Comparison of ENCODE assay signal across 18 cellular contexts in the genomic region with DNA sequence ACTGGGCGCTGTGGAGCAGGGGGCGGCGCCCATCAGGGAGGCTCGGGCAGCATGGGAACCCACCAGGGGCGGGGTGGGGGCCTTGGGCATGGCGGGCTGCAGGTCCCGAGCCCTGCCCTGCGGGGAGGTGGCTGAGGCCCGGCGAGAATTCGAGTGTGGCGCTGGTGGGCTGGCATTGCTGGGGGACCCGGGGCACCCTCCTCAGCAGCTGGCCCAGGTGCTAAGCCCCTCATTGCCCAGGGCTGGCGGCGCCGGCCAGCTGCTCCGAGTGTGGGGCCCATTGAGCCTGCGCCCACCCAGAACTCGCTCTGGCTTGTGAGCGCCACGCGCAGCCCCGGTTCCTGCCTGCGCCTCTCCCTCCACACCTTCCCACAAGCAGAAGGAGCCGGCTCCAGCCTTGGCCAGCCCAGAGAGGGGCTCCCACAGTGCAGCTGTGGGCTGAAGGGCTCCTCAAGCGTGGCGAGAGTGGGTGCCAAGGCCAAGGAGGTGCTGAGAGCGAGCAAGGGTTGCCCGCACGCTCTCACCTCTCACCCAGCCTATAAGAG. TPM values are rescaled to one million over a fixed set of nuclear protein-coding genes. Genes with fewer than 3 reads are reported as not detected.
DNase-seq lines count a peak whose midpoint lies in the region; ATAC-seq, FAIRE-seq and TF ChIP-seq lines count a peak whose summit lies in the region.
"Had no signal": no experiment of that assay in that cellular context is flagged by ENCODE, and none has a peak within 500 bp of the region (broad histone marks: within the 10 kb centered on the region; RNA-seq: fewer than 3 reads in every experiment).

No MANE protein-coding gene starts in this region.

- no TSS peak for BruUV-seq in HepG2 (replicated peaks; lab: Mats Ljungman, UMichigan)

- peaks cover 8 to 45% of the 10 kb centered on the region in 2 experiments for H3K36me3 ChIP-seq in HepG2 (replicated peaks in 1 of 2; ENCODE audit: control insufficient read depth in 1 of 2, insufficient read depth in 2 of 2, low read length in 2 of 2)
- peaks cover 0 to 10% (median 4%) of the 10 kb centered on the region in 4 donors for H3K36me3 ChIP-seq in right lobe of liver
- peaks cover 0 to 43% of the 10 kb centered on the region in 2 donors for H3K36me3 ChIP-seq in adrenal gland (replicated peaks in 1 of 2)
- H3K36me3 ChIP-seq in neuronal stem cell (replicated peaks in 1 of 2; ENCODE audit: control insufficient read depth in 2 of 2, insufficient read depth in 2 of 2, low read length in 2 of 2) = peaks cover 25 to 59% of the 10 kb centered on the region in 2 donors
- peaks cover 65% of the 10 kb centered on the region for H3K36me3 ChIP-seq in endodermal cell (ENCODE audit: control insufficient read depth, insufficient read depth, low read length)

- intact Hi-C loops in HepG2 (cut with micrococcal nuclease; ENCODE audit: unreplicated experiment) = no loop called here
- intact Hi-C loops in right lobe of liver (cut with DNase I) = loop anchor here in 1 of 2 donors (10.0 kb wide), 1 partner anchor 140 kb away; no protein-coding TSS in a partner anchor
- intact Hi-C loops in adrenal gland (cut with DNase I) = loop anchor here in 1 of 2 donors (5.0 kb wide), 1 partner anchor 103 kb away; no protein-coding TSS in a partner anchor
- intact Hi-C loops in Right ventricle myocardium inferior (cut with DNase I) = no loop called here

- peaks cover 30% of the 10 kb centered on the region for H3K9me3 Mint-ChIP-seq in endodermal cell
- H3K9me3 Mint-ChIP-seq: CD4-positive, CD25-positive, alpha-beta regulatory T cell had no signal

- peak overlapping the region; percentile 31 for H3K14ac ChIP-seq in neuronal stem cell (ENCODE audit: low read length)

- H3K4ac ChIP-seq in neuronal stem cell (ENCODE audit: low read length) = peak overlapping the region; percentile 28

- H3K9ac ChIP-seq in HepG2 (ENCODE audit: insufficient read depth, low read depth, low read length) (no peak overlapping the region), neuronal stem cell (ENCODE audit: low read depth, low read length, poor library complexity) (no peak overlapping the region), endodermal cell (ENCODE audit: extremely low read depth, low read length, poor library complexity, severe bottlenecking) (no peak overlapping the region)
- H3K9ac ChIP-seq: BLaER1 treated with 17β-estradiol and CSF1 and Interleukin-3, amounts not matched to agents 10 nM and 100 nM; GM23248 had no signal

- H2AFZ ChIP-seq in HepG2 (ENCODE audit: low read length) (no peak overlapping the region), neuronal stem cell (ENCODE audit: low read length) (no peak overlapping the region)
- H2AFZ ChIP-seq: GM23248 had no signal

- peaks cover 17% of the 10 kb centered on the region for H3K4me1 Mint-ChIP-seq in endodermal cell

- no peak overlapping the region for H3K18ac ChIP-seq in neuronal stem cell (ENCODE audit: low read length)

- TF ChIP-seq EP300 in HepG2 (IDR thresholded peaks at IDR 0.05; ENCODE audit: low read depth in 2 of 2, low read length in 2 of 2) (no peak), HepG2 (CRISPR knock-in tag; IDR thresholded peaks at IDR 0.05; ENCODE audit: borderline replicate concordance) (no peak)

- no peak overlapping the region for H2BK15ac ChIP-seq in neuronal stem cell (ENCODE audit: low read length)

- no peak for TF ChIP-seq RAD21 in HepG2 (CRISPR knock-in tag; IDR thresholded peaks at IDR 0.05)

- no peak for TF ChIP-seq CTCF in HepG2 (CRISPR knock-in tag; IDR thresholded peaks at IDR 0.05)
- no peak for TF ChIP-seq CTCF in right lobe of liver (IDR thresholded peaks at IDR 0.05)
- TF ChIP-seq CTCF in adrenal gland (IDR thresholded peaks at IDR 0.05) = no peak
- no peak for TF ChIP-seq CTCF in endodermal cell (conservative IDR thresholded peaks at IDR 0.05)

- no peak for TF ChIP-seq POLR2A in HepG2 (IDR thresholded peaks at IDR 0.05; ENCODE audit: insufficient read depth in 1 of 2, low read depth in 2 of 2, low read length in 2 of 2)
- TF ChIP-seq POLR2A in right lobe of liver (IDR thresholded peaks at IDR 0.05) = no peak
- TF ChIP-seq POLR2A in adrenal gland (IDR thresholded peaks at IDR 0.05) = no peak

- H3K27ac Mint-ChIP-seq in endodermal cell = no peak overlapping the region
- H3K27ac Mint-ChIP-seq: CD4-positive, CD25-positive, alpha-beta regulatory T cell had no signal

- no peak overlapping the region for H3K23ac ChIP-seq in neuronal stem cell (ENCODE audit: low read depth, low read length, poor library complexity)

- no peaks in the 10 kb centered on the region for H3K27me3 ChIP-seq in HepG2 (ENCODE audit: control insufficient read depth in 1 of 2, insufficient read depth in 2 of 2, low read length in 2 of 2)
- no peaks in the 10 kb centered on the region for H3K27me3 ChIP-seq in right lobe of liver
- H3K27me3 ChIP-seq in adrenal gland = no peaks in the 10 kb centered on the region
- no peaks in the 10 kb centered on the region for H3K27me3 ChIP-seq in neuronal stem cell (ENCODE audit: control insufficient read depth in 3 of 3, insufficient read depth in 3 of 3, low read depth in 1 of 3, low read length in 3 of 3)
- no peaks in the 10 kb centered on the region for H3K27me3 ChIP-seq in endodermal cell (ENCODE audit: control insufficient read depth, insufficient read depth, low read length, poor library complexity, severe bottlenecking)
- H3K27me3 ChIP-seq: BLaER1 treated with 17β-estradiol and CSF1 and Interleukin-3, amounts not matched to agents 10 nM and 100 nM had no signal

- H3K27ac ChIP-seq in HepG2 (ENCODE audit: extremely low read length, insufficient read depth, low read length) = no peak overlapping the region
- peak overlapping the region in 1 of 3 donors; percentile 2 for H3K27ac ChIP-seq in right lobe of liver
- peak overlapping the region in 3 of 5 donors; percentile 13 to 43 (median 42) for H3K27ac ChIP-seq in adrenal gland
- H3K27ac ChIP-seq in neuronal stem cell (replicated peaks; ENCODE audit: low read length) = no peak overlapping the region
- H3K27ac ChIP-seq in endodermal cell (ENCODE audit: low read depth, low read length) = no peak overlapping the region
- H3K27ac ChIP-seq: BLaER1 treated with 17β-estradiol and CSF1 and Interleukin-3, amounts not matched to agents 10 nM and 100 nM; GM23248 had no signal

- CTCF ChIA-PET in HepG2 (lab: Yijun Ruan, JAX; ENCODE audit: low intra/inter-chr PET ratio, low total read pairs) = no interaction called here

- peaks cover 77% of the 10 kb centered on the region for H3K79me2 ChIP-seq in HepG2 (ENCODE audit: insufficient read depth, low read length)

- no peaks in the 10 kb centered on the region for H4K20me1 ChIP-seq in HepG2 (ENCODE audit: insufficient read depth, low read length)
- H4K20me1 ChIP-seq: BLaER1 treated with 17β-estradiol and CSF1 and Interleukin-3, amounts not matched to agents 10 nM and 100 nM had no signal

- POLR2A ChIA-PET in HepG2 (lab: Yijun Ruan, JAX) = interaction anchor here (0.9 to 3.4 kb wide), 3 partner anchors 17 to 49 kb away, joined by 3 to 16 read pairs (median 9); no protein-coding TSS in a partner anchor

- H2BK5ac ChIP-seq in neuronal stem cell (ENCODE audit: low read length) = no peak overlapping the region

- H3K4me3 ChIP-seq in HepG2 (replicated peaks in 1 of 3; ENCODE audit: insufficient read depth in 1 of 3, low read depth in 2 of 3, low read length in 3 of 3) = no peak overlapping the region
- no peak overlapping the region for H3K4me3 ChIP-seq in right lobe of liver
- H3K4me3 ChIP-seq in adrenal gland = no peak overlapping the region
- H3K4me3 ChIP-seq in neuronal stem cell (ENCODE audit: low read length in 2 of 2) = no peak overlapping the region
- no peak overlapping the region for H3K4me3 ChIP-seq in endodermal cell (ENCODE audit: low read length)
- H3K4me3 ChIP-seq: BLaER1 treated with 17β-estradiol and CSF1 and Interleukin-3, amounts not matched to agents 10 nM and 100 nM; GM12878; GM23248 had no signal

- no peaks in the 10 kb centered on the region for H3K27me3 Mint-ChIP-seq in endodermal cell (ENCODE audit: insufficient read depth)
- H3K27me3 Mint-ChIP-seq: CD4-positive, CD25-positive, alpha-beta regulatory T cell had no signal

- no peak overlapping the region for H4K91ac ChIP-seq in neuronal stem cell (ENCODE audit: low read depth, low read length, poor library complexity)

- H3K9me3 ChIP-seq in HepG2 (ENCODE audit: low read length) (no peaks in the 10 kb centered on the region), right lobe of liver (no peaks in the 10 kb centered on the region), adrenal gland (replicated peaks in 1 of 3) (no peaks in the 10 kb centered on the region), neuronal stem cell (replicated peaks in 1 of 2; ENCODE audit: control insufficient read depth in 2 of 2, insufficient read depth in 1 of 2, low read depth in 1 of 2, low read length in 2 of 2) (peaks cover 12 to 18% of the 10 kb centered on the region in 2 donors), endodermal cell (ENCODE audit: control insufficient read depth, low read length) (peaks cover 34% of the 10 kb centered on the region)

- in situ Hi-C loops in HepG2 (cut with HindIII; ENCODE audit: extremely low pct_ligation_motif_present, low pct_unique_long_range_greater_than_20kb) = no loop called here

- H2AK5ac ChIP-seq in neuronal stem cell (ENCODE audit: low read depth, low read length) = no peak overlapping the region

- FAIRE-seq in HepG2 (lab: Jason Lieb, UNC) = no peak
- FAIRE-seq: GM12878, H54 had no signal

- WGBS in HepG2 (ENCODE audit: low lambda C conversion rate) = 100% methylated on average over 6 of the region's 30 CpGs
- WGBS in right lobe of liver (ENCODE audit: insufficient coverage, low coverage, low lambda C conversion rate, missing lambda C conversion rate) = 93% methylated on average over 3 of the region's 30 CpGs
- WGBS in adrenal gland, 4 donors = 96 to 100% (median 97%) methylated on average over 5 to 30 of the region's 30 CpGs
- WGBS in neuronal stem cell (ENCODE audit: extremely low coverage in 2 of 2, insufficient read length in 2 of 2, insufficient replicate concordance in 1 of 2), 2 donors = no CpG with 5 or more reads among the region's 30 CpGs
- WGBS in endodermal cell (ENCODE audit: insufficient coverage in 1 of 2, insufficient read length in 1 of 2), 2 experiments = 95 to 100% methylated on average over 13 to 30 of the region's 30 CpGs

- no peak overlapping the region for H2BK12ac ChIP-seq in neuronal stem cell (ENCODE audit: low read length)

- DNase-seq in HepG2 (ENCODE audit: low spot score) (no peak), right lobe of liver (no peak), adrenal gland (peak in 1 of 7 donors; percentile 31), neuronal stem cell (ENCODE audit: low spot score) (no peak), putamen (ENCODE audit: low spot score) (no peak), endodermal cell (no peak), Right ventricle myocardium inferior (ENCODE audit: missing footprints) (no peak), EL (no peak)
- DNase-seq: 8988T, AML-193, DMS 273 treated with DMSO at 0.1 percent for 48 hours, IMR-90 had no signal

- no peak overlapping the region for H3K4me3 Mint-ChIP-seq in endodermal cell
- H3K4me3 Mint-ChIP-seq: CD4-positive, CD25-positive, alpha-beta regulatory T cell had no signal

- ATAC-seq in HepG2 = no peak
- ATAC-seq in right lobe of liver = no peak
- ATAC-seq in Right ventricle myocardium inferior = no peak
- ATAC-seq: GM12878, HCT116 had no signal

- H2BK120ac ChIP-seq in neuronal stem cell (ENCODE audit: low read depth, low read length) = no peak overlapping the region

- peaks cover 66% of the 10 kb centered on the region for H3K36me3 Mint-ChIP-seq in endodermal cell (ENCODE audit: low read depth)

- no peak overlapping the region for H4K8ac ChIP-seq in neuronal stem cell (ENCODE audit: low read depth, low read length)

- H3K4me1 ChIP-seq in HepG2 (ENCODE audit: insufficient read depth, low read length) = peaks cover 75% of the 10 kb centered on the region
- peaks cover 0 to 58% (median 28%) of the 10 kb centered on the region in 4 donors for H3K4me1 ChIP-seq in right lobe of liver
- H3K4me1 ChIP-seq in adrenal gland (replicated peaks in 1 of 2) = peaks cover 34 to 35% of the 10 kb centered on the region in 2 donors
- H3K4me1 ChIP-seq in neuronal stem cell (ENCODE audit: control insufficient read depth in 2 of 2, insufficient read depth in 1 of 2, low read depth in 1 of 2, low read length in 2 of 2) = peaks cover 0 to 3% of the 10 kb centered on the region in 2 donors
- H3K4me1 ChIP-seq in endodermal cell (ENCODE audit: control insufficient read depth, insufficient read depth, low read length) = peaks cover 3% of the 10 kb centered on the region

- peaks cover 3% of the 10 kb centered on the region for H3K79me1 ChIP-seq in neuronal stem cell (ENCODE audit: low read depth, low read length)

- H3K4me2 ChIP-seq in HepG2 (ENCODE audit: low read depth, low read length) = no peak overlapping the region
- no peak overlapping the region for H3K4me2 ChIP-seq in neuronal stem cell (ENCODE audit: insufficient read depth, low read length, poor library complexity, severe bottlenecking)
- H3K4me2 ChIP-seq: BLaER1 treated with 17β-estradiol and CSF1 and Interleukin-3, amounts not matched to agents 10 nM and 100 nM had no signal

RNA-seq across cellular contexts. Expression of a gene that starts 5.9 kb away (rescaled TPM):
- total RNA-seq in HepG2 (2016; rRNA removed; fragmentation: Illumina TruSeq; extraction: Trizol) (180 and 245 TPM in 2 replicates), right lobe of liver (100 to 1,000 TPM; 102 to 264 (median 182) TPM), adrenal gland (1,000 to 10,000 TPM in 1 of 8 donors, 100 to 1,000 TPM in 7; 312 to 1,009 (median 444) TPM), endodermal cell (10 to 100 TPM; 26.9 to 60.1 TPM), Right ventricle myocardium inferior (64.4 TPM)
- 28.5 and 29.7 TPM in 2 replicates for total RNA-seq in HepG2 (2016; cell fraction: cytosol; rRNA removed; fragmentation: Illumina TruSeq; extraction: Trizol; ENCODE audit: low read depth)
- 175 and 252 TPM in 2 replicates for total RNA-seq in HepG2 (2016; cell fraction: insoluble cytoplasmic fraction; rRNA removed; fragmentation: Illumina TruSeq; extraction: Trizol)
- 79.3 and 80.3 TPM in 2 replicates for total RNA-seq in HepG2 (2016; cell fraction: membrane; rRNA removed; fragmentation: Illumina TruSeq; extraction: Trizol)
- 120 and 125 TPM in 2 replicates for total RNA-seq in HepG2 (2016; cell fraction: nucleus; rRNA removed; fragmentation: Illumina TruSeq; extraction: Trizol)
- polyA plus RNA-seq in HepG2 (2011; rRNA removed) (79.1 and 80.8 TPM in 2 replicates), adrenal gland (100 to 1,000 TPM in 2 of 3 donors, 10 to 100 TPM in 1; 99.1 to 951 (median 170) TPM)
- 72.4 and 72.5 TPM in 2 replicates for polyA plus RNA-seq in HepG2 (2011; cell fraction: cytosol; rRNA removed)
- 82.4 and 90.1 TPM in 2 replicates for polyA plus RNA-seq in HepG2 (2011; cell fraction: nucleus; rRNA removed)
- polyA plus RNA-seq in HepG2 (2012) = 70.0 and 93.3 TPM in 2 replicates
- polyA plus RNA-seq in HepG2 (2016; cell fraction: cytosol; fragmentation: Illumina TruSeq; extraction: Trizol; ENCODE audit: low read depth) = 19.4 and 20.8 TPM in 2 replicates
- 213 and 225 TPM in 2 replicates for polyA plus RNA-seq in HepG2 (2016; cell fraction: insoluble cytoplasmic fraction; fragmentation: Illumina TruSeq; extraction: Trizol; ENCODE audit: low read depth)
- polyA plus RNA-seq in HepG2 (2016; cell fraction: membrane; fragmentation: Illumina TruSeq; extraction: Trizol; ENCODE audit: low read depth) = 43.5 and 52.2 TPM in 2 replicates
- polyA plus RNA-seq in HepG2 (2016; cell fraction: nucleus; fragmentation: Illumina TruSeq; extraction: Trizol; ENCODE audit: insufficient read depth, low read depth) = 137 and 153 TPM in 2 replicates
- 42.9 and 77.2 TPM in 2 replicates for polyA minus RNA-seq in HepG2 (2011; rRNA and poly(A)+ RNA removed; ENCODE audit: low replicate concordance)
- polyA minus RNA-seq in HepG2 (2011; cell fraction: cytosol; rRNA and poly(A)+ RNA removed) = 64.1 and 78.1 TPM in 2 replicates
- polyA minus RNA-seq in HepG2 (2011; cell fraction: nucleus; rRNA and poly(A)+ RNA removed) = 127 and 128 TPM in 2 replicates
- polyA plus RNA-seq in neuronal stem cell (2013, experiment 1 of 2) = 45.6 TPM
- polyA plus RNA-seq in neuronal stem cell (2013, experiment 2 of 2) = 45.4 TPM
- 51.0 TPM for polyA plus RNA-seq in endodermal cell (2013, experiment 1 of 2)
- 44.7 TPM for polyA plus RNA-seq in endodermal cell (2013, experiment 2 of 2)

Comparison
In these comparisons a context has a peak if more than half of its experiments do, and no peak if none do; other contexts are left out.
1. H3K27ac ChIP-seq: peak in adrenal gland (3 of 5); none in HepG2 (single experiment), neuronal stem cell (single experiment) and endodermal cell (single experiment).